8 cellular contexts compared by ENCODE assay signal in genomic region chr2:86622409-86622877, GRCh38. TPM values are rescaled to one million over a fixed set of nuclear protein-coding genes. Genes with fewer than 3 reads are reported as not detected.
DNase-seq lines count a peak whose midpoint lies in the region; ATAC-seq and TF ChIP-seq lines count a peak whose summit lies in the region.

No MANE protein-coding gene starts in this region.

- peak overlapping the region; percentile 95 for H3K4me3 Mint-ChIP-seq in stimulated activated naive B cell treated with anti-CD40 and anti-IgM and Interleukin-4, amounts not matched to agents 10 μg/mL and 1 μg/mL and 100 μg/mL, for 72 hours

- ATAC-seq in lower lobe of right lung (peak; percentile 3 to 44), HG02623 (IDR thresholded peaks at IDR 0.05; ENCODE audit: unreplicated experiment) (no peak)
- ATAC-seq in stimulated activated naive B cell treated with anti-CD40 and anti-IgM and Interleukin-4, amounts not matched to agents 10 μg/mL and 1 μg/mL and 100 μg/mL, for 72 hours (replicated peaks): no peak

- H3K27me3 ChIP-seq in BE2C (no peaks in the 10 kb centered on the region), lower lobe of right lung (ENCODE audit: low read depth) (no peaks in the 10 kb centered on the region)

- H3K36me3 ChIP-seq in BE2C (no peaks in the 10 kb centered on the region), lower lobe of right lung (peaks cover 29% of the 10 kb centered on the region)

- H3K27ac ChIP-seq in coronary artery: peak overlapping the region; percentile 98 to 99
- peak overlapping the region; percentile 98 for H3K27ac ChIP-seq in lower lobe of right lung

- intact Hi-C loops in lower lobe of right lung (cut with DNase I): no loop called here

- peaks cover 7 to 17% of the 10 kb centered on the region in 2 donors for H3K36me3 Mint-ChIP-seq in stimulated activated naive B cell treated with anti-CD40 and anti-IgM and Interleukin-4, amounts not matched to agents 10 μg/mL and 1 μg/mL and 100 μg/mL, for 72 hours

- DNase-seq in BE2C (peak; percentile 18), HCEC 1CT (peak; percentile 15), T-helper 1 cell (peak in 3 of 5 donors; percentile 2 to 26 (median 18)), coronary artery (ENCODE audit: low spot score) (peak; percentile 78), lower lobe of right lung (peak; percentile 60), NCI-H187 treated with DMSO at 0.1 percent for 48 hours (lab: John Stamatoyannopoulos, UW) (no peak)
- no peak for DNase-seq in stimulated activated naive B cell treated with anti-CD40 and anti-IgM and Interleukin-4, amounts not matched to agents 10 μg/mL and 1 μg/mL and 100 μg/mL, for 72 hours

- peaks cover 10 to 28% of the 10 kb centered on the region in 2 donors for H3K4me1 Mint-ChIP-seq in stimulated activated naive B cell treated with anti-CD40 and anti-IgM and Interleukin-4, amounts not matched to agents 10 μg/mL and 1 μg/mL and 100 μg/mL, for 72 hours

- H3K4me1 ChIP-seq in BE2C: no peaks in the 10 kb centered on the region
- H3K4me1 ChIP-seq in lower lobe of right lung: peaks cover 28% of the 10 kb centered on the region

- TF ChIP-seq CTCF in BE2C (IDR thresholded peaks at IDR 0.05; ENCODE audit: low read depth, low read length) (no peak), coronary artery (IDR thresholded peaks at IDR 0.05) (no peak), lower lobe of right lung (IDR thresholded peaks at IDR 0.05) (no peak)

- no peaks in the 10 kb centered on the region for H3K27me3 Mint-ChIP-seq in stimulated activated naive B cell treated with anti-CD40 and anti-IgM and Interleukin-4, amounts not matched to agents 10 μg/mL and 1 μg/mL and 100 μg/mL, for 72 hours

- H3K9me3 ChIP-seq in BE2C: no peaks in the 10 kb centered on the region
- H3K9me3 ChIP-seq in lower lobe of right lung: no peaks in the 10 kb centered on the region

- H3K9me3 Mint-ChIP-seq in stimulated activated naive B cell treated with anti-CD40 and anti-IgM and Interleukin-4, amounts not matched to agents 10 μg/mL and 1 μg/mL and 100 μg/mL, for 72 hours: no peaks in the 10 kb centered on the region

- peak overlapping the region; percentile 99 for H3K27ac Mint-ChIP-seq in stimulated activated naive B cell treated with anti-CD40 and anti-IgM and Interleukin-4, amounts not matched to agents 10 μg/mL and 1 μg/mL and 100 μg/mL, for 72 hours

- H3K4me3 ChIP-seq in BE2C (ENCODE audit: low read depth, low read length): peak overlapping the region; percentile 77
- H3K4me3 ChIP-seq in coronary artery: peak overlapping the region; percentile 82
- peak overlapping the region; percentile 71 for H3K4me3 ChIP-seq in lower lobe of right lung

RNA-seq across cellular contexts. Expression of gene RNF103, which starts 1.2 kb away (rescaled TPM):
- polyA plus RNA-seq in BE2C (2012; ENCODE audit: insufficient read depth, insufficient read length, low read depth): 5.5 TPM
- 23.3 TPM for total RNA-seq in lower lobe of right lung

RNA-seq across cellular contexts. Expression of gene CHMP3, which starts 59.2 kb away (rescaled TPM):
- polyA plus RNA-seq in BE2C (2012; ENCODE audit: insufficient read depth, insufficient read length, low read depth): 6.0 TPM
- total RNA-seq in lower lobe of right lung: 140 TPM

Comparison
In these comparisons a context has a peak if more than half of its experiments do, and no peak if none do; other contexts are left out.
1. DNase-seq: peak in BE2C (single experiment), HCEC 1CT (single experiment), T-helper 1 cell (3 of 5), coronary artery (single experiment) and lower lobe of right lung (single experiment); none in stimulated activated naive B cell treated with anti-CD40 and anti-IgM and Interleukin-4, amounts not matched to agents 10 μg/mL and 1 μg/mL and 100 μg/mL, for 72 hours (single experiment) and NCI-H187 treated with DMSO at 0.1 percent for 48 hours (single experiment).
2. ATAC-seq: peak in lower lobe of right lung (2 of 2); none in stimulated activated naive B cell treated with anti-CD40 and anti-IgM and Interleukin-4, amounts not matched to agents 10 μg/mL and 1 μg/mL and 100 μg/mL, for 72 hours (0 of 2) and HG02623 (single experiment).
3. Peak in every context shown above with its lines, with median percentiles within 50 percentile points of each other: H3K4me3 ChIP-seq.